Comparison of ENCODE assay signal across 17 cellular contexts in the genomic region with DNA sequence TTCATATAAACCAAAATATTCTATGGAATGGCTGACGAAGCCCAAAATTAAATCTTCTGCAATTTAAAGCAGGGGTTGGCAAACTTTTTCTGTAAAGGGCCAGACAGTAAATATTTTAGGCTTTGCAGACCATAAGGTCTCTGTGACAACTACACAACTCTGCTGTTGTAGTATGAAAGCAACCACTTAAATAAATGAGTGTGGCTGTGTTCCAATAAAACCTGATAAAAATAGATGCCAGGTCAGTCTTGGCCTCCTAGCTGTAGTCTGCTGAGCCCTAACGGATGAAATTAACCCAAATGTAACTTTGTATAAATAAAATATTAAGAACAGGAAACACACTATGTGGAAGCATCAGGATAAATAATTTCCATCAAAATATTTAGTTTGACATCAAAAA.
"Had no signal": no experiment of that assay in that cellular context is flagged by ENCODE, and none has a peak within 500 bp of the region (broad histone marks: within the 10 kb centered on the region; RNA-seq: fewer than 3 reads in every experiment).

No MANE protein-coding gene starts in this region.

- ATAC-seq: activated T-cell treated with anti-CD3 and anti-CD28 coated beads, Interleukin-2, amount 50 U/mL, for 72 hours; left lobe of liver; mucosa of descending colon; natural killer cell; stimulated activated naive CD8-positive, alpha-beta T cell treated with anti-CD3 and anti-CD28 coated beads, Interleukin-15, Interleukin-2, amounts not matched to agents 100 U/mL and 50 U/mL, for 24 hours had no signal

- H3K27me3 ChIP-seq: neutrophil had no signal

- H3K9me3 ChIP-seq: mucosa of descending colon, neutrophil had no signal

- H3K4me3 ChIP-seq: mucosa of descending colon had no signal

- H3K27ac ChIP-seq: neutrophil had no signal

- FAIRE-seq: frontal cortex had no signal

- DNase-seq: activated CD4-positive, alpha-beta T cell treated with anti-CD3 and anti-CD28 coated beads, Interleukin-2, amount 10 ng/mL, durations not matched to agents 24 days and 14 days; activated CD4-positive, CD25-positive, alpha-beta regulatory T cell; activated CD8-positive, alpha-beta memory T cell treated with anti-CD3 and anti-CD28 coated beads, Interleukin-2, amount 50 U/mL, for 48 hours; activated gamma-delta T cell; activated T-cell treated with anti-CD3 and anti-CD28 coated beads, Interleukin-2, amount 50 U/mL, for 72 hours; amygdala; dermis blood vessel endothelial cell; endodermal cell; islet precursor cell; mucosa of descending colon; natural killer cell; posterior cingulate gyrus; stimulated activated naive CD8-positive, alpha-beta T cell treated with anti-CD3 and anti-CD28 coated beads, Interleukin-15, Interleukin-2, amounts not matched to agents 100 U/mL and 50 U/mL, for 24 hours; trophoblast cell had no signal
